8 cellular contexts compared by ENCODE assay signal in genomic region chr15:74127255-74127953, GRCh38.
DNase-seq lines count a peak whose midpoint lies in the region; ATAC-seq and TF ChIP-seq lines count a peak whose summit lies in the region.

No MANE protein-coding gene starts in this region.

- DNase-seq in AG20443 (ENCODE audit: low spot score) (peak; percentile 93), NCI-H2107 treated with DMSO at 0.1 percent for 48 hours (lab: John Stamatoyannopoulos, UW; ENCODE audit: unreplicated experiment) (peak; percentile 77), brain pericyte (ENCODE audit: low read depth, low spot score) (peak; percentile 49)

- H3K4me3 ChIP-seq in iPS-20b (ENCODE audit: low read length) (peak overlapping the region; percentile 60), skin epidermis (peak overlapping the region in 6 of 7 experiments; percentile 10 to 27 (median 20))

- peaks cover 21% of the 10 kb centered on the region; the same call in 1 of the 2 replicates for H3K4me1 ChIP-seq in iPS-20b (ENCODE audit: insufficient read depth, low read length)

- H3K27me3 ChIP-seq in iPS-20b (ENCODE audit: insufficient read depth, low read length): peaks cover 81% of the 10 kb centered on the region

- peak; percentile 57 for ATAC-seq in GM21723 (IDR thresholded peaks at IDR 0.05; ENCODE audit: unreplicated experiment)
- ATAC-seq in GM19328 (IDR thresholded peaks at IDR 0.05; ENCODE audit: unreplicated experiment): no peak

- H3K27ac ChIP-seq in VCaP: no peak overlapping the region; the same call in 1 of the 2 replicates
- no peak overlapping the region for H3K27ac ChIP-seq in iPS-20b (ENCODE audit: low read length)
- no peak overlapping the region for H3K27ac ChIP-seq in skin epidermis

- no peaks in the 10 kb centered on the region for H3K36me3 ChIP-seq in iPS-20b (ENCODE audit: insufficient read depth, low read depth, low read length)

- H3K9me3 ChIP-seq in iPS-20b (ENCODE audit: insufficient read depth, low read depth, low read length): no peaks in the 10 kb centered on the region

- TF ChIP-seq CTCF in VCaP (conservative IDR thresholded peaks at IDR 0.05): peak; percentile 99

- peak overlapping the region; percentile 12; the same call in 1 of the 2 replicates for H3K9ac ChIP-seq in iPS-20b (ENCODE audit: low read depth, low read length)
